In genomic region chr9:127608104-127608966, GRCh38 we compare ENCODE assay signal across 1 cellular context.
TF ChIP-seq lines count a peak whose summit lies in the region.

No MANE protein-coding gene starts in this region.

TF ChIP-seq in HepG2, 621 proteins besides CTCF, POLR2A, EP300 and RAD21 (continued from another document and continues in another):
- TF ChIP-seq ZNF691 (CRISPR knock-in tag; IDR thresholded peaks at IDR 0.05; ENCODE audit: borderline replicate concordance, low read depth) (peak; percentile 84; the same call in 1 of the 2 replicates), HMG20B (CRISPR knock-in tag; conservative IDR thresholded peaks at IDR 0.05) (no peak; the same call in 1 of the 2 replicates), GATAD1 (CRISPR knock-in tag; IDR thresholded peaks at IDR 0.05) (peak; percentile 55; the same call in 1 of the 2 replicates), ZNF777 (CRISPR knock-in tag; IDR thresholded peaks at IDR 0.05) (peak; percentile 81; the same call in 1 of the 2 replicates), ZNF605 (CRISPR knock-in tag; IDR thresholded peaks at IDR 0.05) (no peak), ZNF18 (CRISPR knock-in tag; IDR thresholded peaks at IDR 0.05; ENCODE audit: insufficient replicate concordance) (peak; percentile 41), SOX13 (IDR thresholded peaks at IDR 0.05) (no peak), SOX13 (CRISPR knock-in tag; conservative IDR thresholded peaks at IDR 0.05 in 1 of 2, IDR thresholded peaks at IDR 0.05 in 1 of 2) (peak in 1 of 2 experiments; percentile 32; a peak in 1 of 4 replicates), HES4 (CRISPR knock-in tag; IDR thresholded peaks at IDR 0.05; ENCODE audit: borderline replicate concordance) (peak; percentile 88), FOXC1 (CRISPR knock-in tag; IDR thresholded peaks at IDR 0.05; ENCODE audit: borderline replicate concordance) (peak; percentile 53; the same call in 1 of the 2 replicates), ZNF274 (CRISPR knock-in tag; IDR thresholded peaks at IDR 0.05) (peak; percentile 64; the same call in 1 of the 2 replicates), FOXA1 (IDR thresholded peaks at IDR 0.05) (no peak), FOXA1 (CRISPR knock-in tag; IDR thresholded peaks at IDR 0.05) (no peak), NFE2 (CRISPR knock-in tag; IDR thresholded peaks at IDR 0.05) (no peak), SP4 (CRISPR knock-in tag; IDR thresholded peaks at IDR 0.05) (0 out of 2 replicates have a peak, but pooled peaks have one; percentile 7), MAZ (IDR thresholded peaks at IDR 0.05; ENCODE audit: borderline replicate concordance, low read depth, low read length) (no peak), MAZ (CRISPR knock-in tag; IDR thresholded peaks at IDR 0.05; ENCODE audit: low read depth) (peak; percentile 60; the same call in 1 of the 2 replicates), ZFP41 (CRISPR knock-in tag; IDR thresholded peaks at IDR 0.05; ENCODE audit: borderline replicate concordance) (0 out of 2 replicates have a peak, but pooled peaks have one; percentile 66), ZNF460 (CRISPR knock-in tag; IDR thresholded peaks at IDR 0.05; ENCODE audit: borderline replicate concordance) (no peak), ZNF235 (CRISPR knock-in tag; IDR thresholded peaks at IDR 0.05; ENCODE audit: borderline replicate concordance) (no peak), NCOA2 (CRISPR knock-in tag; IDR thresholded peaks at IDR 0.05) (peak; percentile 20; the same call in 1 of the 2 replicates), ZEB1 (IDR thresholded peaks at IDR 0.05; ENCODE audit: insufficient replicate concordance, low read depth) (peak; percentile 49), USF2 (IDR thresholded peaks at IDR 0.05; ENCODE audit: low read depth, low read length) (peak; percentile 83), USF2 (CRISPR knock-in tag; IDR thresholded peaks at IDR 0.05; ENCODE audit: borderline replicate concordance) (peak; percentile 94; the same call in 1 of the 2 replicates), ZNF121 (CRISPR knock-in tag; IDR thresholded peaks at IDR 0.05) (peak; percentile 65), ZNF878 (CRISPR knock-in tag; IDR thresholded peaks at IDR 0.05) (no peak), ZNF660 (CRISPR knock-in tag; IDR thresholded peaks at IDR 0.05; ENCODE audit: borderline replicate concordance, low read depth) (no peak), JUND (CRISPR knock-in tag; IDR thresholded peaks at IDR 0.05) (no peak), ZNF709 (CRISPR knock-in tag; IDR thresholded peaks at IDR 0.05) (peak; percentile 84; the same call in 1 of the 2 replicates), PHF21A (CRISPR knock-in tag; IDR thresholded peaks at IDR 0.05) (no peak), NFKBIZ (CRISPR knock-in tag; IDR thresholded peaks at IDR 0.05) (peak; percentile 37; the same call in 1 of the 2 replicates), ARID3A (IDR thresholded peaks at IDR 0.05; ENCODE audit: low read depth, low read length) (no peak)
- TF ChIP-seq, protein P1, sequence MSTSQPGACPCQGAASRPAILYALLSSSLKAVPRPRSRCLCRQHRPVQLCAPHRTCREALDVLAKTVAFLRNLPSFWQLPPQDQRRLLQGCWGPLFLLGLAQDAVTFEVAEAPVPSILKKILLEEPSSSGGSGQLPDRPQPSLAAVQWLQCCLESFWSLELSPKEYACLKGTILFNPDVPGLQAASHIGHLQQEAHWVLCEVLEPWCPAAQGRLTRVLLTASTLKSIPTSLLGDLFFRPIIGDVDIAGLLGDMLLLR (CRISPR knock-in tag; IDR thresholded peaks at IDR 0.05) = peak; percentile 80
- TF ChIP-seq, protein P2, sequence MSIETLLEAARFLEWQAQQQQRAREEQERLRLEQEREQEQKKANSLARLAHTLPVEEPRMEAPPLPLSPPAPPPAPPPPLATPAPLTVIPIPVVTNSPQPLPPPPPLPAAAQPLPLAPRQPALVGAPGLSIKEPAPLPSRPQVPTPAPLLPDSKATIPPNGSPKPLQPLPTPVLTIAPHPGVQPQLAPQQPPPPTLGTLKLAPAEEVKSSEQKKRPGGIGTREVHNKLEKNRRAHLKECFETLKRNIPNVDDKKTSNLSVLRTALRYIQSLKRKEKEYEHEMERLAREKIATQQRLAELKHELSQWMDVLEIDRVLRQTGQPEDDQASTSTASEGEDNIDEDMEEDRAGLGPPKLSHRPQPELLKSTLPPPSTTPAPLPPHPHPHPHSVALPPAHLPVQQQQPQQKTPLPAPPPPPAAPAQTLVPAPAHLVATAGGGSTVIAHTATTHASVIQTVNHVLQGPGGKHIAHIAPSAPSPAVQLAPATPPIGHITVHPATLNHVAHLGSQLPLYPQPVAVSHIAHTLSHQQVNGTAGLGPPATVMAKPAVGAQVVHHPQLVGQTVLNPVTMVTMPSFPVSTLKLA (IDR thresholded peaks at IDR 0.05) = peak; percentile 38
- TF ChIP-seq, protein P3, sequence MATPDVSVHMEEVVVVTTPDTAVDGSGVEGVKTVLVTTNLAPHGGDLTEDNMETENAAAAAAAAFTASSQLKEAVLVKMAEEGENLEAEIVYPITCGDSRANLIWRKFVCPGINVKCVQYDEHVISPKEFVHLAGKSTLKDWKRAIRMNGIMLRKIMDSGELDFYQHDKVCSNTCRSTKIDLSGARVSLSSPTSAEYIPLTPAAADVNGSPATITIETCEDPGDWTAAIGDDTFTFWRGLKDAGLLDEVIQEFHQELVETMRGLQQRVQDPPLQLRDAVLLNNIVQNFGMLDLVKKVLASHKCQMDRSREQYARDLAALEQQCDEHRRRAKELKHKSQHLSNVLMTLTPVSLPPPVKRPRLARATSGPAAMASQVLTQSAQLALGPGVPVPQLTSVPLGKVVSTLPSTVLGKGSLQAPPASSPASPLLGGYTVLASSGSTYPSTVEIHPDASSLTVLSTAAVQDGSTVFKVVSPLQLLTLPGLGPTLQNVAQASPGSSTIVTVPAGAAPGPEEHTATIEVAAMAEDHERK (CRISPR knock-in tag; IDR thresholded peaks at IDR 0.05; ENCODE audit: low read depth) = 0 out of 2 replicates have a peak, but pooled peaks have one; percentile 26
- TF ChIP-seq, protein P4, sequence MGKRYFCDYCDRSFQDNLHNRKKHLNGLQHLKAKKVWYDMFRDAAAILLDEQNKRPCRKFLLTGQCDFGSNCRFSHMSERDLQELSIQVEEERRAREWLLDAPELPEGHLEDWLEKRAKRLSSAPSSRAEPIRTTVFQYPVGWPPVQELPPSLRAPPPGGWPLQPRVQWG (CRISPR knock-in tag; IDR thresholded peaks at IDR 0.05; ENCODE audit: borderline replicate concordance, low read depth) = no peak
- TF ChIP-seq, protein P5, sequence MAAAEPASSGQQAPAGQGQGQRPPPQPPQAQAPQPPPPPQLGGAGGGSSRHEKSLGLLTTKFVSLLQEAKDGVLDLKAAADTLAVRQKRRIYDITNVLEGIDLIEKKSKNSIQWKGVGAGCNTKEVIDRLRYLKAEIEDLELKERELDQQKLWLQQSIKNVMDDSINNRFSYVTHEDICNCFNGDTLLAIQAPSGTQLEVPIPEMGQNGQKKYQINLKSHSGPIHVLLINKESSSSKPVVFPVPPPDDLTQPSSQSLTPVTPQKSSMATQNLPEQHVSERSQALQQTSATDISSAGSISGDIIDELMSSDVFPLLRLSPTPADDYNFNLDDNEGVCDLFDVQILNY (CRISPR knock-in tag; conservative IDR thresholded peaks at IDR 0.05) = peak; percentile 46; the same call in 1 of the 2 replicates
- TF ChIP-seq, protein P6, sequence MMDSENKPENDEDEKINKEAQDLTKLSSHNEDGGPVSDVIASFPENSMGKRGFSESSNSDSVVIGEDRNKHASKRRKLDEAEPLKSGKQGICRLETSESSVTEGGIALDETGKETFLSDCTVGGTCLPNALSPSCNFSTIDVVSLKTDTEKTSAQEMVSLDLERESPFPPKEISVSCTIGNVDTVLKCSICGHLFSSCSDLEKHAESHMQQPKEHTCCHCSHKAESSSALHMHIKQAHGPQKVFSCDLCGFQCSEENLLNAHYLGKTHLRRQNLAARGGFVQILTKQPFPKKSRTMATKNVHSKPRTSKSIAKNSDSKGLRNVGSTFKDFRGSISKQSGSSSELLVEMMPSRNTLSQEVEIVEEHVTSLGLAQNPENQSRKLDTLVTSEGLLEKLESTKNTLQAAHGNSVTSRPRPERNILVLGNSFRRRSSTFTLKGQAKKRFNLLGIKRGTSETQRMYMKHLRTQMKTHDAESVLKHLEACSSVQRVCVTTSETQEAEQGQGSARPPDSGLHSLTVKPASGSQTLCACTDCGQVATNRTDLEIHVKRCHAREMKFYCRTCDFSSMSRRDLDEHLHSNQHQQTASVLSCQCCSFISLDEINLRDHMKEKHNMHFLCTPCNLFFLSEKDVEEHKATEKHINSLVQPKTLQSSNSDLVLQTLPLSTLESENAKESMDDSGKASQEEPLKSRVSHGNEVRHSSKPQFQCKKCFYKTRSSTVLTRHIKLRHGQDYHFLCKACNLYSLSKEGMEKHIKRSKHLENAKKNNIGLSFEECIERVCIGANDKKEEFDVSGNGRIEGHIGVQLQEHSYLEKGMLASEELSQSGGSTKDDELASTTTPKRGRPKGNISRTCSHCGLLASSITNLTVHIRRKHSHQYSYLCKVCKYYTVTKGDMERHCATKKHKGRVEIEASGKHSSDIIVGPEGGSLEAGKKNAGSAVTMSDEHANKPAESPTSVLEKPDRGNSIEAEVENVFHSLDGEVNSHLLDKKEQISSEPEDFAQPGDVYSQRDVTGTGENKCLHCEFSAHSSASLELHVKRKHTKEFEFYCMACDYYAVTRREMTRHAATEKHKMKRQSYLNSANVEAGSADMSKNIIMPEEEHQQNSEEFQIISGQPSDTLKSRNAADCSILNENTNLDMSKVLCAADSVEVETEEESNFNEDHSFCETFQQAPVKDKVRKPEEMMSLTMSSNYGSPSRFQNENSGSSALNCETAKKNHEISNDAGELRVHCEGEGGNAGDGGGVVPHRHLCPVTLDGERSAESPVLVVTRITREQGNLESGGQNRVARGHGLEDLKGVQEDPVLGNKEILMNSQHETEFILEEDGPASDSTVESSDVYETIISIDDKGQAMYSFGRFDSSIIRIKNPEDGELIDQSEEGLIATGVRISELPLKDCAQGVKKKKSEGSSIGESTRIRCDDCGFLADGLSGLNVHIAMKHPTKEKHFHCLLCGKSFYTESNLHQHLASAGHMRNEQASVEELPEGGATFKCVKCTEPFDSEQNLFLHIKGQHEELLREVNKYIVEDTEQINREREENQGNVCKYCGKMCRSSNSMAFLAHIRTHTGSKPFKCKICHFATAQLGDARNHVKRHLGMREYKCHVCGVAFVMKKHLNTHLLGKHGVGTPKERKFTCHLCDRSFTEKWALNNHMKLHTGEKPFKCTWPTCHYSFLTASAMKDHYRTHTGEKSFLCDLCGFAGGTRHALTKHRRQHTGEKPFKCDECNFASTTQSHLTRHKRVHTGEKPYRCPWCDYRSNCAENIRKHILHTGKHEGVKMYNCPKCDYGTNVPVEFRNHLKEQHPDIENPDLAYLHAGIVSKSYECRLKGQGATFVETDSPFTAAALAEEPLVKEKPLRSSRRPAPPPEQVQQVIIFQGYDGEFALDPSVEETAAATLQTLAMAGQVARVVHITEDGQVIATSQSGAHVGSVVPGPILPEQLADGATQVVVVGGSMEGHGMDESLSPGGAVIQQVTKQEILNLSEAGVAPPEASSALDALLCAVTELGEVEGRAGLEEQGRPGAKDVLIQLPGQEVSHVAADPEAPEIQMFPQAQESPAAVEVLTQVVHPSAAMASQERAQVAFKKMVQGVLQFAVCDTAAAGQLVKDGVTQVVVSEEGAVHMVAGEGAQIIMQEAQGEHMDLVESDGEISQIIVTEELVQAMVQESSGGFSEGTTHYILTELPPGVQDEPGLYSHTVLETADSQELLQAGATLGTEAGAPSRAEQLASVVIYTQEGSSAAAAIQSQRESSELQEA (CRISPR knock-in tag; IDR thresholded peaks at IDR 0.05; ENCODE audit: not compliant biosample characterization) = no peak
- TF ChIP-seq, protein P7, sequence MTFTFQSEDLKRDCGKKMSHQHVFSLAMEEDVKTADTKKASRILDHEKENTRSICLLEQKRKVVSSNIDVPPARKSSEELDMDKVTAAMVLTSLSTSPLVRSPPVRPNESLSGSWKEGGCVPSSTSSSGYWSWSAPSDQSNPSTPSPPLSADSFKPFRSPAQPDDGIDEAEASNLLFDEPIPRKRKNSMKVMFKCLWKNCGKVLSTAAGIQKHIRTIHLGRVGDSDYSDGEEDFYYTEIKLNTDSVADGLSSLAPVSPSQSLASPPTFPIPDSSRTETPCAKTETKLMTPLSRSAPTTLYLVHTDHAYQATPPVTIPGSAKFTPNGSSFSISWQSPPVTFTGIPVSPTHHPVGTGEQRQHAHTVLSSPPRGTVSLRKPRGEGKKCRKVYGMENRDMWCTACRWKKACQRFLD (CRISPR knock-in tag; IDR thresholded peaks at IDR 0.05; ENCODE audit: borderline replicate concordance) = no peak
